22 cellular contexts compared by ENCODE assay signal in genomic region chr1:30820249-30820648, GRCh38.
DNase-seq lines count a peak whose midpoint lies in the region; ATAC-seq and TF ChIP-seq lines count a peak whose summit lies in the region.
"Had no signal": no experiment of that assay in that cellular context is flagged by ENCODE, and none has a peak within 500 bp of the region (broad histone marks: within the 10 kb centered on the region; RNA-seq: fewer than 3 reads in every experiment).

No MANE protein-coding gene starts in this region.

- H3K36me3 ChIP-seq in muscle layer of colon (ENCODE audit: insufficient read depth, low read length) (no peaks in the 10 kb centered on the region), rectal smooth muscle tissue (ENCODE audit: control insufficient read depth, insufficient read depth, low read length) (no peaks in the 10 kb centered on the region), upper lobe of left lung (no peaks in the 10 kb centered on the region)

- ATAC-seq in upper lobe of left lung (ENCODE audit: low FRiP score in 2 of 2), result no peak
- ATAC-seq: A549, HCT116, Panc1 had no signal

- no peaks in the 10 kb centered on the region for H3K36me3 Mint-ChIP-seq in osteocyte (ENCODE audit: unreplicated experiment)

- TF ChIP-seq POLR2A in upper lobe of left lung (IDR thresholded peaks at IDR 0.05), result no peak

- TF ChIP-seq CTCF in upper lobe of left lung (IDR thresholded peaks at IDR 0.05), result no peak
- TF ChIP-seq CTCF in GM13977 (IDR thresholded peaks at IDR 0.05; ENCODE audit: extremely low read depth, insufficient read depth, missing control alignments), result no peak
- TF ChIP-seq CTCF in osteocyte (IDR thresholded peaks at IDR 0.05), result no peak

- H3K27me3 Mint-ChIP-seq in osteocyte (ENCODE audit: unreplicated experiment), result peaks cover 5% of the 10 kb centered on the region

- peaks cover 62% of the 10 kb centered on the region for H3K4me1 Mint-ChIP-seq in osteocyte (ENCODE audit: unreplicated experiment)

- H3K4me3 Mint-ChIP-seq in osteocyte (ENCODE audit: unreplicated experiment), result no peak overlapping the region
- H3K4me3 Mint-ChIP-seq: B cell had no signal

- H3K9ac ChIP-seq in muscle layer of colon (ENCODE audit: low read length) (no peak overlapping the region), rectal smooth muscle tissue (ENCODE audit: low read length) (no peak overlapping the region)

- H3K4me3 ChIP-seq in muscle layer of colon (ENCODE audit: low read depth in 1 of 2, low read length in 2 of 2) (no peak overlapping the region), rectal smooth muscle tissue (ENCODE audit: low read length) (no peak overlapping the region), upper lobe of left lung (no peak overlapping the region)
- H3K4me3 ChIP-seq: A549 had no signal

- H3K27ac ChIP-seq in cingulate gyrus (ENCODE audit: low read depth, low read length) (peak overlapping the region; percentile 35), muscle layer of colon (ENCODE audit: low read depth, low read length) (peak overlapping the region; percentile 87), rectal smooth muscle tissue (ENCODE audit: low read depth, low read length) (peak overlapping the region; percentile 97), temporal lobe (ENCODE audit: low read depth, low read length) (peak overlapping the region; percentile 47), upper lobe of left lung (no peak overlapping the region)
- H3K27ac ChIP-seq: A549 had no signal

- H3K4me1 ChIP-seq in muscle layer of colon (ENCODE audit: insufficient read depth, low read length) (peaks cover 82% of the 10 kb centered on the region), rectal smooth muscle tissue (ENCODE audit: control insufficient read depth, insufficient read depth, low read length) (peaks cover 70% of the 10 kb centered on the region), upper lobe of left lung (peaks cover 19 to 41% (median 22%) of the 10 kb centered on the region in 4 donors)

- H3K27me3 ChIP-seq in muscle layer of colon (ENCODE audit: control insufficient read depth in 1 of 2, insufficient read depth in 2 of 2, low read length in 2 of 2), result no peaks in the 10 kb centered on the region
- H3K27me3 ChIP-seq in rectal smooth muscle tissue (ENCODE audit: control insufficient read depth, insufficient read depth, low read length), result no peaks in the 10 kb centered on the region
- H3K27me3 ChIP-seq in upper lobe of left lung, result no peaks in the 10 kb centered on the region

- no peak overlapping the region for H3K27ac Mint-ChIP-seq in osteocyte (ENCODE audit: unreplicated experiment)
- H3K27ac Mint-ChIP-seq: B cell, CD14-positive monocyte had no signal

- 90 to 94% methylated on average over 3 to 4 of the region's 4 CpGs for WGBS in upper lobe of left lung, 2 donors

- H3K9me3 Mint-ChIP-seq in osteocyte (ENCODE audit: unreplicated experiment), result no peaks in the 10 kb centered on the region

- in situ Hi-C loops in GM13977 (cut with MboI; ENCODE audit: low pct_unique_long_range_greater_than_20kb, low sequenced_read_pairs, unreplicated experiment), result no loop called here

- DNase-seq in upper lobe of left lung, result no peak
- no peak for DNase-seq in GM13977 (ENCODE audit: low spot score)
- no peak for DNase-seq in osteocyte (ENCODE audit: extremely low spot score, unreplicated experiment)
- DNase-seq in stimulated activated CD4-positive, alpha-beta T cell treated with anti-CD3 and anti-CD28 coated beads, Interleukin-15, amount 100 ng/mL, for 24 hours, result no peak
- DNase-seq: DMS53; GF-D8; Karpas-422; NCI-H1694; NCI-H2081; NCI-H2171; NCI-H345; NCI-H774; NK-92 treated with Interleukin-12 subunit alpha and Interleukin-12 subunit beta, amount 100 ng/mL, for 24 hours had no signal

- H3K9me3 ChIP-seq in muscle layer of colon (ENCODE audit: low read length) (no peaks in the 10 kb centered on the region), upper lobe of left lung (no peaks in the 10 kb centered on the region)
- H3K9me3 ChIP-seq: A549 had no signal

- no peak for TF ChIP-seq EP300 in upper lobe of left lung (IDR thresholded peaks at IDR 0.05)

Comparison
In these comparisons a context has a peak if more than half of its experiments do, and no peak if none do; other contexts are left out.
1. H3K27ac ChIP-seq: peak in cingulate gyrus (single experiment), muscle layer of colon (single experiment), rectal smooth muscle tissue (single experiment) and temporal lobe (single experiment); none in upper lobe of left lung (0 of 4).